20 cellular contexts compared by ENCODE assay signal in the genomic region with DNA sequence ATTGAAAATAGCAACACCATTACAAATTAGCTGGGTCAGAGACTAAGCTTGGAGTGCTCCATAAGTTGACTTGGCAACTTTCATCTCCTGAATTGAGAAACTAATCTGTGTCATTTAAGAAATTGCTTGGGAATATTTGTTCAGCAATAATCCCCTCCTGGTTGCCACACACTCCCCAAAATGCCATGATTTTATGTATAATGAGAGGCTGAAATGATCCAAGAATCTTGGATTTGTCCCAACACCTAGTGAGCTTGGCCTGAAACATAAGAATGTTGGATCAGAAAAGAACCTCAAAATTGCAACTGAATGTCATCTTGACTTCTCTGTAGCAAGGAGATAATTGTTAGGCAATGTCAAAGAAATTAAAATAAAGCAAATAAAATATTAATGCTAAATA.
"Had no signal": no experiment of that assay in that cellular context is flagged by ENCODE, and none has a peak within 500 bp of the region (broad histone marks: within the 10 kb centered on the region; RNA-seq: fewer than 3 reads in every experiment).

No MANE protein-coding gene starts in this region.

- H3K27me3 ChIP-seq: breast epithelium, neutrophil, right atrium auricular region had no signal

- H3K4me3 ChIP-seq: breast epithelium, mucosa of descending colon, right atrium auricular region, smooth muscle cell had no signal

- H3K27ac ChIP-seq: breast epithelium, neutrophil, right atrium auricular region had no signal

- DNase-seq: activated CD4-positive, alpha-beta T cell treated with anti-CD3 and anti-CD28 coated beads for 1 hour; activated CD4-positive, alpha-beta T cell treated with anti-CD3 and anti-CD28 coated beads, Interleukin-2, amount 50 U/mL, for 48 hours; activated CD8-positive, alpha-beta memory T cell treated with anti-CD3 and anti-CD28 coated beads, Interleukin-2, amount 10 ng/mL, durations not matched to agents 7 days and 5 days; activated effector memory CD4-positive, alpha-beta T cell treated with Interleukin-2 at 50 U/mL for 16 hours; activated T-cell treated with anti-CD3 and anti-CD28 coated beads, Interleukin-2, amount 50 U/mL, for 24 hours; amygdala; effector CD4-positive, alpha-beta T cell; foreskin fibroblast; left colon; mammary epithelial cell; mucosa of descending colon; naive thymus-derived CD8-positive, alpha-beta T cell; posterior cingulate gyrus; stimulated activated naive CD4-positive, alpha-beta T cell; T-helper 9 cell had no signal

- ATAC-seq: activated CD8-positive, alpha-beta memory T cell treated with anti-CD3 and anti-CD28 coated beads, Interleukin-2, amount 10 ng/mL, durations not matched to agents 7 days and 5 days; activated naive CD4-positive, alpha-beta T cell treated with anti-CD3 and anti-CD28 coated beads, Interleukin-2, amount 50 U/mL, for 72 hours; left colon; mucosa of descending colon; naive thymus-derived CD8-positive, alpha-beta T cell had no signal

- H3K9me3 ChIP-seq: breast epithelium, mucosa of descending colon, neutrophil, right atrium auricular region had no signal

- H3K4me1 ChIP-seq: breast epithelium, right atrium auricular region had no signal

- H3K36me3 ChIP-seq: breast epithelium, neutrophil, right atrium auricular region had no signal
